In genomic region chr2:173239644-173240043, GRCh38 we compare ENCODE assay signal across 13 cellular contexts.
A peak's percentile ranks its signal among the peaks of the same experiment; 100 is the strongest.
DNase-seq lines count a peak whose midpoint lies in the region; ATAC-seq and TF ChIP-seq lines count a peak whose summit lies in the region.
"Had no signal": no experiment of that assay in that cellular context is flagged by ENCODE, and none has a peak within 500 bp of the region (broad histone marks: within the 10 kb centered on the region; RNA-seq: fewer than 3 reads in every experiment).

No MANE protein-coding gene starts in this region.

- H3K27ac ChIP-seq in body of pancreas: no peak overlapping the region
- H3K27ac ChIP-seq: A549, ovary had no signal

- WGBS in body of pancreas, 2 donors: 91 to 94% methylated on average over 2 of the region's 2 CpGs

- H3K4me3 Mint-ChIP-seq in activated CD4-positive, alpha-beta T cell treated with anti-CD3 and anti-CD28 coated beads, Interleukin-2, amount 10 ng/mL, durations not matched to agents 24 days and 14 days: no peak overlapping the region
- H3K4me3 Mint-ChIP-seq: activated naive CD4-positive, alpha-beta T cell treated with anti-CD3 and anti-CD28 coated beads, Interleukin-2, amount 50 U/mL, for 24 hours had no signal

- no peaks in the 10 kb centered on the region for H3K27me3 Mint-ChIP-seq in activated CD4-positive, alpha-beta T cell treated with anti-CD3 and anti-CD28 coated beads, Interleukin-2, amount 10 ng/mL, durations not matched to agents 24 days and 14 days

- peaks cover 14% of the 10 kb centered on the region for H3K36me3 Mint-ChIP-seq in activated CD4-positive, alpha-beta T cell treated with anti-CD3 and anti-CD28 coated beads, Interleukin-2, amount 10 ng/mL, durations not matched to agents 24 days and 14 days (ENCODE audit: low read depth)
- H3K36me3 Mint-ChIP-seq: activated naive CD4-positive, alpha-beta T cell treated with anti-CD3 and anti-CD28 coated beads, Interleukin-2, amount 50 U/mL, for 24 hours had no signal

- peaks cover 2% of the 10 kb centered on the region for H3K4me1 Mint-ChIP-seq in activated CD4-positive, alpha-beta T cell treated with anti-CD3 and anti-CD28 coated beads, Interleukin-2, amount 10 ng/mL, durations not matched to agents 24 days and 14 days
- H3K4me1 Mint-ChIP-seq: activated naive CD4-positive, alpha-beta T cell treated with anti-CD3 and anti-CD28 coated beads, Interleukin-2, amount 50 U/mL, for 24 hours had no signal

- intact Hi-C loops in activated CD4-positive, alpha-beta T cell treated with anti-CD3 and anti-CD28 coated beads, Interleukin-2, amount 10 ng/mL, durations not matched to agents 24 days and 14 days (cut with micrococcal nuclease): loop anchor here (10.0 kb wide), 1 partner anchor 115 kb away; the partner anchor contains the start of gene CDCA7
- intact Hi-C loops in body of pancreas (cut with DNase I): no loop called here
- intact Hi-C loops in posterior vena cava (cut with DNase I): no loop called here

- H3K9me3 ChIP-seq in body of pancreas: no peaks in the 10 kb centered on the region
- H3K9me3 ChIP-seq: A549, ovary had no signal

- TF ChIP-seq CTCF in body of pancreas (IDR thresholded peaks at IDR 0.05): no peak

- no peaks in the 10 kb centered on the region for H3K27me3 ChIP-seq in body of pancreas
- H3K27me3 ChIP-seq: ovary had no signal

- H3K9me3 Mint-ChIP-seq in activated CD4-positive, alpha-beta T cell treated with anti-CD3 and anti-CD28 coated beads, Interleukin-2, amount 10 ng/mL, durations not matched to agents 24 days and 14 days: no peaks in the 10 kb centered on the region
- H3K9me3 Mint-ChIP-seq: activated naive CD4-positive, alpha-beta T cell treated with anti-CD3 and anti-CD28 coated beads, Interleukin-2, amount 50 U/mL, for 24 hours had no signal

- DNase-seq in activated CD4-positive, alpha-beta T cell treated with anti-CD3 and anti-CD28 coated beads, Interleukin-2, amount 10 ng/mL, durations not matched to agents 24 days and 14 days: peak; percentile 65
- no peak for DNase-seq in activated CD4-positive, alpha-beta T cell treated with anti-CD3 and anti-CD28 coated beads, Interleukin-2, amount 50 U/mL, for 4 hours
- DNase-seq in iris pigment epithelial cell (ENCODE audit: low read depth) (peak; percentile 24), GOT3 (lab: John Stamatoyannopoulos, UW) (no peak), body of pancreas (no peak), posterior vena cava (ENCODE audit: low spot score) (no peak)
- DNase-seq: islet precursor cell, NCI-H2171 treated with DMSO at 0.1 percent for 48 hours, ovary had no signal

- TF ChIP-seq POLR2A in body of pancreas (IDR thresholded peaks at IDR 0.05): no peak

- H3K4me1 ChIP-seq in body of pancreas: peaks cover 9% of the 10 kb centered on the region
- H3K4me1 ChIP-seq: A549 had no signal

- no peak overlapping the region for H3K4me3 ChIP-seq in body of pancreas
- H3K4me3 ChIP-seq: A549, ovary had no signal

- no peaks in the 10 kb centered on the region for H3K36me3 ChIP-seq in body of pancreas (replicated peaks in 1 of 2; ENCODE audit: insufficient read depth in 1 of 2, low read depth in 2 of 2)
- H3K36me3 ChIP-seq: ovary had no signal

- H3K27ac Mint-ChIP-seq in activated CD4-positive, alpha-beta T cell treated with anti-CD3 and anti-CD28 coated beads, Interleukin-2, amount 10 ng/mL, durations not matched to agents 24 days and 14 days: no peak overlapping the region
- H3K27ac Mint-ChIP-seq: activated naive CD4-positive, alpha-beta T cell treated with anti-CD3 and anti-CD28 coated beads, Interleukin-2, amount 50 U/mL, for 24 hours had no signal

- peak; percentile 99 for ATAC-seq in GM21447 (IDR thresholded peaks at IDR 0.05; ENCODE audit: unreplicated experiment)
- ATAC-seq in HG03108 (IDR thresholded peaks at IDR 0.05; ENCODE audit: unreplicated experiment): peak; percentile 96
- no peak for ATAC-seq in body of pancreas
- ATAC-seq: A549 had no signal

Comparison
In these comparisons a context has a peak if more than half of its experiments do, and no peak if none do; other contexts are left out.
1. DNase-seq: peak in activated CD4-positive, alpha-beta T cell treated with anti-CD3 and anti-CD28 coated beads, Interleukin-2, amount 10 ng/mL, durations not matched to agents 24 days and 14 days (single experiment) and iris pigment epithelial cell (single experiment); none in activated CD4-positive, alpha-beta T cell treated with anti-CD3 and anti-CD28 coated beads, Interleukin-2, amount 50 U/mL, for 4 hours (0 of 2), GOT3 (single experiment), body of pancreas (0 of 4) and posterior vena cava (single experiment).